ENCODE assay signal across 20 cellular contexts in the genomic region with DNA sequence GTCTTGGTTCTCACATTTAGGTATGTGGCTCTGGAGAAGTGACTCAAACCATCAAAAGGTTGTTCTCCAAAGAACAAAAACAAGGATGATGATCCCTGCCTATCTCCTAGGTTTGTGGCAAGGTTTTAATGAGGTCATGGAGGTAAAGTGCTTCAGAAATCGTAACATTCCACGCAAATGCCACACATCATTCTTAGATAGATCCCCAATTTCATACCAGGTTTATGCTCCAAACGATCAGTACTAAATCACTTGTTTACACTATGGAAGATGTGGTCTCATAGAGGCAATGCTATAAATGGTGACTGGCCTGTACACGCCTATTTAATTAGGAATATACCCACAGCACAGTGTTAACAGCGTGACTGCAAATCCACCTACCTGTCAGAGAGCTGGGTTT.
DNase-seq lines count a peak whose midpoint lies in the region; ATAC-seq and TF ChIP-seq lines count a peak whose summit lies in the region.
"Had no signal": no experiment of that assay in that cellular context is flagged by ENCODE, and none has a peak within 500 bp of the region (broad histone marks: within the 10 kb centered on the region; RNA-seq: fewer than 3 reads in every experiment).

No MANE protein-coding gene starts in this region.

- TF ChIP-seq CTCF in HEK293 (tag by site-specific recombination; IDR thresholded peaks at IDR 0.05) (no peak), ascending aorta (IDR thresholded peaks at IDR 0.05) (no peak)

- no peak overlapping the region for H3K27ac ChIP-seq in HEK293 (ENCODE audit: extremely low read depth, low read depth, low read length)
- peak overlapping the region; percentile 85 to 87 for H3K27ac ChIP-seq in ascending aorta
- H3K27ac ChIP-seq in muscle layer of colon (ENCODE audit: low read depth, low read length): peak overlapping the region; percentile 36
- H3K27ac ChIP-seq: BLaER1, SJSA1 had no signal

- H3K4me1 ChIP-seq in HEK293 (ENCODE audit: control insufficient read depth, insufficient read depth, low read length) (peaks cover 67% of the 10 kb centered on the region), ascending aorta (peaks cover 0 to 44% of the 10 kb centered on the region in 2 donors), muscle layer of colon (ENCODE audit: insufficient read depth, low read length) (peaks cover 83% of the 10 kb centered on the region)

- H3K36me3 ChIP-seq in HEK293 (ENCODE audit: control insufficient read depth in 2 of 2, insufficient read depth in 1 of 2, low read length in 2 of 2): peaks cover 0 to 5% of the 10 kb centered on the region in 2 experiments; a peak in 1 of 3 replicates
- H3K36me3 ChIP-seq in ascending aorta: peaks cover 0 to 2% of the 10 kb centered on the region in 2 donors
- no peaks in the 10 kb centered on the region for H3K36me3 ChIP-seq in muscle layer of colon (ENCODE audit: insufficient read depth, low read length)

- no peak for DNase-seq in ascending aorta (ENCODE audit: low spot score in 2 of 2)
- DNase-seq in DMS79 treated with DMSO at 0.1 percent for 48 hours (lab: John Stamatoyannopoulos, UW): no peak
- no peak for DNase-seq in KBM-7
- DNase-seq: HCEC 1CT, MG63, NCI-H1105 treated with DMSO at 0.1 percent for 48 hours, NCI-H146, NCI-H1930, NCI-H2107, NCI-H446, NCI-H524 treated with DMSO at 0.1 percent for 48 hours, Right ventricle myocardium superior, RPMI8226 had no signal

- in situ Hi-C loops in KBM-7 (cut with MboI; ENCODE audit: low pct_unique_long_range_greater_than_20kb, low sequenced_read_pairs): no loop called here

- CTCF ChIA-PET in HEK293 (lab: Yijun Ruan, JAX): interaction anchor here (1.3 kb wide), 1 partner anchor 366 kb away, joined by 3 read pairs; no protein-coding TSS in a partner anchor

- intact Hi-C loops in ascending aorta (cut with DNase I): no loop called here

- H3K4me3 ChIP-seq in HEK293 (ENCODE audit: low read depth, low read length): no peak overlapping the region
- no peak overlapping the region for H3K4me3 ChIP-seq in ascending aorta
- H3K4me3 ChIP-seq in muscle layer of colon (ENCODE audit: low read depth in 1 of 2, low read length in 2 of 2): no peak overlapping the region
- H3K4me3 ChIP-seq: BLaER1, GM23338, MG63, SJSA1 had no signal

- H3K9ac ChIP-seq in muscle layer of colon (ENCODE audit: low read length): no peak overlapping the region
- H3K9ac ChIP-seq: BLaER1 had no signal

- ATAC-seq in GM21576 (IDR thresholded peaks at IDR 0.05; ENCODE audit: unreplicated experiment) (no peak), GM19467 (IDR thresholded peaks at IDR 0.05; ENCODE audit: unreplicated experiment) (no peak)
- ATAC-seq: GM23338 had no signal

- POLR2A ChIA-PET in HEK293 (lab: Yijun Ruan, JAX): no interaction called here

- H3K9me3 ChIP-seq in HEK293 (ENCODE audit: control insufficient read depth, insufficient read depth, low read depth, low read length) (no peaks in the 10 kb centered on the region), ascending aorta (no peaks in the 10 kb centered on the region), muscle layer of colon (ENCODE audit: low read length) (no peaks in the 10 kb centered on the region)
- H3K9me3 ChIP-seq: BLaER1, MG63, SJSA1 had no signal

- H3K27me3 ChIP-seq in ascending aorta (no peaks in the 10 kb centered on the region), muscle layer of colon (ENCODE audit: control insufficient read depth in 1 of 2, insufficient read depth in 2 of 2, low read length in 2 of 2) (no peaks in the 10 kb centered on the region)
- H3K27me3 ChIP-seq: BLaER1, MG63, SJSA1 had no signal

TF ChIP-seq in HEK293, 187 proteins besides CTCF, POLR2A, EP300 and RAD21 (continues in another document):
- TF ChIP-seq ZNF621 (tag by site-specific recombination; IDR thresholded peaks at IDR 0.05): no peak
- peak; percentile 93; the same call in 1 of the 2 replicates for TF ChIP-seq MZF1 (tag by site-specific recombination; IDR thresholded peaks at IDR 0.05; ENCODE audit: borderline replicate concordance)
- TF ChIP-seq KLF10 (tag by site-specific recombination; IDR thresholded peaks at IDR 0.05): peak; percentile 31; the same call in 1 of the 2 replicates
- TF ChIP-seq GLIS1 (tag by site-specific recombination; IDR thresholded peaks at IDR 0.05): no peak
- 0 out of 2 replicates have a peak, but pooled peaks have one; percentile 32 for TF ChIP-seq SCRT2 (tag by site-specific recombination; IDR thresholded peaks at IDR 0.05)
- TF ChIP-seq ZFP37 (tag by site-specific recombination; IDR thresholded peaks at IDR 0.05): no peak
- TF ChIP-seq ZNF777 (tag by site-specific recombination; IDR thresholded peaks at IDR 0.05; ENCODE audit: borderline replicate concordance): no peak
- TF ChIP-seq ZNF10 (tag by site-specific recombination; IDR thresholded peaks at IDR 0.05): no peak
- no peak for TF ChIP-seq YY1 (tag by site-specific recombination; IDR thresholded peaks at IDR 0.05)
- TF ChIP-seq SP7 (tag by site-specific recombination; IDR thresholded peaks at IDR 0.05): peak; percentile 75
- TF ChIP-seq, protein P1, sequence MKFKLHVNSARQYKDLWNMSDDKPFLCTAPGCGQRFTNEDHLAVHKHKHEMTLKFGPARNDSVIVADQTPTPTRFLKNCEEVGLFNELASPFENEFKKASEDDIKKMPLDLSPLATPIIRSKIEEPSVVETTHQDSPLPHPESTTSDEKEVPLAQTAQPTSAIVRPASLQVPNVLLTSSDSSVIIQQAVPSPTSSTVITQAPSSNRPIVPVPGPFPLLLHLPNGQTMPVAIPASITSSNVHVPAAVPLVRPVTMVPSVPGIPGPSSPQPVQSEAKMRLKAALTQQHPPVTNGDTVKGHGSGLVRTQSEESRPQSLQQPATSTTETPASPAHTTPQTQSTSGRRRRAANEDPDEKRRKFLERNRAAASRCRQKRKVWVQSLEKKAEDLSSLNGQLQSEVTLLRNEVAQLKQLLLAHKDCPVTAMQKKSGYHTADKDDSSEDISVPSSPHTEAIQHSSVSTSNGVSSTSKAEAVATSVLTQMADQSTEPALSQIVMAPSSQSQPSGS (tag by site-specific recombination; IDR thresholded peaks at IDR 0.05; ENCODE audit: low read depth): peak; percentile 59; the same call in 1 of the 2 replicates
- TF ChIP-seq, protein P2, sequence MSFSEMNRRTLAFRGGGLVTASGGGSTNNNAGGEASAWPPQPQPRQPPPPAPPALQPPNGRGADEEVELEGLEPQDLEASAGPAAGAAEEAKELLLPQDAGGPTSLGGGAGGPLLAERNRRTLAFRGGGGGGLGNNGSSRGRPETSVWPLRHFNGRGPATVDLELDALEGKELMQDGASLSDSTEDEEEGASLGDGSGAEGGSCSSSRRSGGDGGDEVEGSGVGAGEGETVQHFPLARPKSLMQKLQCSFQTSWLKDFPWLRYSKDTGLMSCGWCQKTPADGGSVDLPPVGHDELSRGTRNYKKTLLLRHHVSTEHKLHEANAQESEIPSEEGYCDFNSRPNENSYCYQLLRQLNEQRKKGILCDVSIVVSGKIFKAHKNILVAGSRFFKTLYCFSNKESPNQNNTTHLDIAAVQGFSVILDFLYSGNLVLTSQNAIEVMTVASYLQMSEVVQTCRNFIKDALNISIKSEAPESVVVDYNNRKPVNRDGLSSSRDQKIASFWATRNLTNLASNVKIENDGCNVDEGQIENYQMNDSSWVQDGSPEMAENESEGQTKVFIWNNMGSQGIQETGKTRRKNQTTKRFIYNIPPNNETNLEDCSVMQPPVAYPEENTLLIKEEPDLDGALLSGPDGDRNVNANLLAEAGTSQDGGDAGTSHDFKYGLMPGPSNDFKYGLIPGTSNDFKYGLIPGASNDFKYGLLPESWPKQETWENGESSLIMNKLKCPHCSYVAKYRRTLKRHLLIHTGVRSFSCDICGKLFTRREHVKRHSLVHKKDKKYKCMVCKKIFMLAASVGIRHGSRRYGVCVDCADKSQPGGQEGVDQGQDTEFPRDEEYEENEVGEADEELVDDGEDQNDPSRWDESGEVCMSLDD (tag by site-specific recombination; IDR thresholded peaks at IDR 0.05): no peak
- TF ChIP-seq ZNF843 (tag by site-specific recombination; IDR thresholded peaks at IDR 0.05): peak; percentile 59; the same call in 1 of the 2 replicates
- TF ChIP-seq ZNF629 (tag by site-specific recombination; IDR thresholded peaks at IDR 0.05): peak; percentile 83
- peak; percentile 77 for TF ChIP-seq ZNF366 (tag by site-specific recombination; conservative IDR thresholded peaks at IDR 0.05)
- TF ChIP-seq IKZF3 (tag by site-specific recombination; IDR thresholded peaks at IDR 0.05): peak; percentile 81
- TF ChIP-seq, protein P3, sequence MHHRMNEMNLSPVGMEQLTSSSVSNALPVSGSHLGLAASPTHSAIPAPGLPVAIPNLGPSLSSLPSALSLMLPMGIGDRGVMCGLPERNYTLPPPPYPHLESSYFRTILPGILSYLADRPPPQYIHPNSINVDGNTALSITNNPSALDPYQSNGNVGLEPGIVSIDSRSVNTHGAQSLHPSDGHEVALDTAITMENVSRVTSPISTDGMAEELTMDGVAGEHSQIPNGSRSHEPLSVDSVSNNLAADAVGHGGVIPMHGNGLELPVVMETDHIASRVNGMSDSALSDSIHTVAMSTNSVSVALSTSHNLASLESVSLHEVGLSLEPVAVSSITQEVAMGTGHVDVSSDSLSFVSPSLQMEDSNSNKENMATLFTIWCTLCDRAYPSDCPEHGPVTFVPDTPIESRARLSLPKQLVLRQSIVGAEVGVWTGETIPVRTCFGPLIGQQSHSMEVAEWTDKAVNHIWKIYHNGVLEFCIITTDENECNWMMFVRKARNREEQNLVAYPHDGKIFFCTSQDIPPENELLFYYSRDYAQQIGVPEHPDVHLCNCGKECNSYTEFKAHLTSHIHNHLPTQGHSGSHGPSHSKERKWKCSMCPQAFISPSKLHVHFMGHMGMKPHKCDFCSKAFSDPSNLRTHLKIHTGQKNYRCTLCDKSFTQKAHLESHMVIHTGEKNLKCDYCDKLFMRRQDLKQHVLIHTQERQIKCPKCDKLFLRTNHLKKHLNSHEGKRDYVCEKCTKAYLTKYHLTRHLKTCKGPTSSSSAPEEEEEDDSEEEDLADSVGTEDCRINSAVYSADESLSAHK (tag by site-specific recombination; IDR thresholded peaks at IDR 0.05): no peak
- TF ChIP-seq ZNF24 (tag by site-specific recombination; IDR thresholded peaks at IDR 0.05): 0 out of 2 replicates have a peak, but pooled peaks have one; percentile 44
- no peak for TF ChIP-seq ZNF747 (tag by site-specific recombination; IDR thresholded peaks at IDR 0.05)
- no peak for TF ChIP-seq ZNF335 (tag by site-specific recombination; conservative IDR thresholded peaks at IDR 0.05)
